Comparison of ENCODE assay signal across 8 cellular contexts in genomic region chr4:152535903-152536544, GRCh38. TPM values are rescaled to one million over a fixed set of nuclear protein-coding genes. Genes with fewer than 3 reads are reported as not detected.
A peak's percentile ranks its signal among the peaks of the same experiment; 100 is the strongest.
DNase-seq lines count a peak whose midpoint lies in the region; TF ChIP-seq lines count a peak whose summit lies in the region.

FBXW7 (minus strand) TSS chr4:152536092; CDS start chr4:152411803, 124,289 bp downstream.

- no peak within 1 kb of the TSS for H3K56ac ChIP-seq in H9 (ENCODE audit: insufficient read length, low read depth, low read length)

- H3T11ph ChIP-seq in H9 (ENCODE audit: low read length): no peak within 1 kb of the TSS

- WGBS in H9 (ENCODE audit: extremely low coverage, insufficient read length, low lambda C conversion rate): no CpG with 5 or more reads among the region's 63 CpGs
- WGBS in stomach, 5 donors: 0% methylated on average over 35 to 63 of the region's 63 CpGs

- H3K9ac ChIP-seq in H9 (ENCODE audit: extremely low read depth, insufficient read length, low read length): peak within 1 kb of the TSS; percentile 88
- peak within 1 kb of the TSS; percentile 86 for H3K9ac ChIP-seq in neural cell (ENCODE audit: low read length)

- no peak within 1 kb of the TSS for H2BK12ac ChIP-seq in H9 (ENCODE audit: insufficient read length, low read depth, low read length)

- TF ChIP-seq CTCF in H9 (conservative IDR thresholded peaks at IDR 0.05) (no peak), neural cell (IDR thresholded peaks at IDR 0.05; ENCODE audit: poor library complexity, severe bottlenecking) (no peak), stomach (IDR thresholded peaks at IDR 0.05) (no peak)

- H3F3A ChIP-seq in neural cell (ENCODE audit: insufficient read depth, low read length, poor library complexity, severe bottlenecking): peaks cover 6% of the 10 kb centered on the region

- peak within 1 kb of the TSS; percentile 88 for H3K4me3 ChIP-seq in MG63
- H3K4me3 ChIP-seq in neural cell (ENCODE audit: low read length): peak within 1 kb of the TSS; percentile 95
- peak within 1 kb of the TSS; percentile 91 to 99 (median 98) for H3K4me3 ChIP-seq in stomach

- no peak within 1 kb of the TSS for H2BK20ac ChIP-seq in H9 (ENCODE audit: low read depth, low read length, poor library complexity, severe bottlenecking)

- peaks cover 0 to 2% of the 10 kb centered on the region in 2 experiments; a peak in 4 of 5 replicates for H3K9me3 Mint-ChIP-seq in H9

- peak within 1 kb of the TSS; percentile 0 for H2BK5ac ChIP-seq in H9 (ENCODE audit: insufficient read length, low read length)

- intact Hi-C loops in stomach (cut with DNase I; ENCODE audit: low total_unique reads): no loop called here

- peak within 1 kb of the TSS; percentile 86 for H2BK120ac ChIP-seq in H9 (ENCODE audit: low read depth, low read length, poor library complexity, severe bottlenecking)

- H4K5ac ChIP-seq in H9 (ENCODE audit: insufficient read length, low read depth, low read length): peak within 1 kb of the TSS; percentile 34

- TF ChIP-seq POLR2A in stomach (IDR thresholded peaks at IDR 0.05): peak in 2 of 4 donors; percentile 77 to 86

- peak; percentile 98 for DNase-seq in ELR (ENCODE audit: low read depth)
- peak; percentile 99 for DNase-seq in H9
- peak; percentile 96 for DNase-seq in MG63
- peak; percentile 82 for DNase-seq in SHP77 treated with DMSO at 0.1 percent for 48 hours (lab: John Stamatoyannopoulos, UW)
- DNase-seq in activated effector memory CD4-positive, alpha-beta T cell treated with anti-CD3 and anti-CD28 coated beads, Interleukin-2, amount 50 U/mL, for 16 hours: peak; percentile 100
- peak; percentile 94 for DNase-seq in fibroblast of the conjunctiva (ENCODE audit: low read depth)
- DNase-seq in stomach: peak; percentile 99

- H4K8ac ChIP-seq in H9 (replicated peaks; ENCODE audit: insufficient read length, low read depth, low read length): peak within 1 kb of the TSS; percentile 70

- H3K4me1 ChIP-seq in H9 (ENCODE audit: insufficient read depth, low read length) (no peaks in the 10 kb centered on the region), stomach (peaks cover 17 to 62% (median 45%) of the 10 kb centered on the region in 4 donors)

- H3K27ac ChIP-seq in H9 (ENCODE audit: insufficient read length, low read depth, low read length) (peak within 1 kb of the TSS; percentile 83), neural cell (ENCODE audit: low read length) (peak within 1 kb of the TSS; percentile 94), stomach (peak within 1 kb of the TSS; percentile 96 to 98 (median 97))

- H3K36me3 ChIP-seq in MG63: no peaks in the 10 kb centered on the region; the same call in 1 of the 2 replicates
- H3K36me3 ChIP-seq in neural cell (ENCODE audit: insufficient read depth, low read length): no peaks in the 10 kb centered on the region
- H3K36me3 ChIP-seq in stomach: peaks cover 0 to 16% (median 9%) of the 10 kb centered on the region in 4 donors

- peaks cover 30 to 32% of the 10 kb centered on the region in 2 experiments for H3K4me1 Mint-ChIP-seq in H9

- H3K27me3 Mint-ChIP-seq in H9 (ENCODE audit: low read depth): no peaks in the 10 kb centered on the region

- H3K9me3 ChIP-seq in H9 (ENCODE audit: control insufficient read depth, low read depth, low read length) (no peaks in the 10 kb centered on the region), MG63 (no peaks in the 10 kb centered on the region), neural cell (ENCODE audit: low read length) (no peaks in the 10 kb centered on the region), stomach (peaks cover 0 to 4% (median 0%) of the 10 kb centered on the region in 4 donors)

- H3K27ac Mint-ChIP-seq in H9: peak within 1 kb of the TSS; percentile 94 to 98 (median 98)

- H2AFZ ChIP-seq in H9 (ENCODE audit: low read length) (no peak within 1 kb of the TSS), neural cell (ENCODE audit: low read depth, low read length) (peak within 1 kb of the TSS; percentile 97)

- peaks cover 13% of the 10 kb centered on the region for H3K23me2 ChIP-seq in H9 (ENCODE audit: insufficient read length, low read depth, low read length, poor library complexity, severe bottlenecking)

- H2BK15ac ChIP-seq in H9 (ENCODE audit: low read depth, low read length): peak within 1 kb of the TSS; percentile 73; the same call in 1 of the 2 replicates

- H3K23ac ChIP-seq in H9 (ENCODE audit: insufficient read length, low read depth, low read length): no peak within 1 kb of the TSS

- H3K79me2 ChIP-seq in H9 (ENCODE audit: insufficient read depth, low read length) (peaks cover 10% of the 10 kb centered on the region; the same call in 1 of the 2 replicates), neural cell (replicated peaks; ENCODE audit: insufficient read depth, low read length) (peaks cover 53% of the 10 kb centered on the region)

- TF ChIP-seq RAD21 in neural cell (conservative IDR thresholded peaks at IDR 0.05): peak; percentile 32

- H3K4ac ChIP-seq in H9 (ENCODE audit: low read depth, low read length): no peak within 1 kb of the TSS

- H2AK5ac ChIP-seq in H9 (ENCODE audit: insufficient read length, low read length): no peak within 1 kb of the TSS

- H3K18ac ChIP-seq in H9 (ENCODE audit: insufficient read length, low read depth, low read length): peak within 1 kb of the TSS; percentile 91

- no peaks in the 10 kb centered on the region for H3K9me2 ChIP-seq in neural cell (ENCODE audit: insufficient read depth, low read length)

- H3K4me2 ChIP-seq in H9 (ENCODE audit: insufficient read depth, insufficient read length, low read length) (peak within 1 kb of the TSS; percentile 93), neural cell (ENCODE audit: low read length) (peak within 1 kb of the TSS; percentile 81)

- H3K27me3 ChIP-seq in H9 (ENCODE audit: insufficient read depth, low read length) (no peaks in the 10 kb centered on the region), MG63 (no peaks in the 10 kb centered on the region), neural cell (ENCODE audit: insufficient read depth, low read depth, low read length) (no peaks in the 10 kb centered on the region), stomach (no peaks in the 10 kb centered on the region)

- H3K79me1 ChIP-seq in H9 (ENCODE audit: insufficient read depth, low read depth, low read length, poor library complexity, severe bottlenecking): peaks cover 4% of the 10 kb centered on the region

- H3K14ac ChIP-seq in H9 (ENCODE audit: insufficient read depth, low read length): peak within 1 kb of the TSS; percentile 91

- peak within 1 kb of the TSS; percentile 98 to 99 for H3K4me3 Mint-ChIP-seq in H9

- H3K36me3 Mint-ChIP-seq in H9 (ENCODE audit: insufficient read depth in 1 of 3, low read depth in 3 of 3): peaks cover 8 to 19% (median 17%) of the 10 kb centered on the region in 3 experiments

- no peak within 1 kb of the TSS for H4K91ac ChIP-seq in H9 (ENCODE audit: insufficient read length, low read depth, low read length)

- H4K20me1 ChIP-seq in H9 (ENCODE audit: control insufficient read depth, insufficient read depth, insufficient read length) (no peaks in the 10 kb centered on the region), neural cell (ENCODE audit: insufficient read depth) (no peaks in the 10 kb centered on the region)

- TF ChIP-seq EP300 in neural cell (conservative IDR thresholded peaks at IDR 0.05; ENCODE audit: poor library complexity, severe bottlenecking): peak; percentile 71
- TF ChIP-seq EP300 in stomach (IDR thresholded peaks at IDR 0.05): no peak

TF ChIP-seq in neural cell, 6 proteins besides CTCF, POLR2A, EP300 and RAD21:
- TF ChIP-seq MXI1 (conservative IDR thresholded peaks at IDR 0.05; ENCODE audit: poor library complexity, severe bottlenecking) (peak; percentile 73), EZH2 (IDR thresholded peaks at IDR 0.05; ENCODE audit: borderline replicate concordance, insufficient read depth, low read length, poor library complexity, severe bottlenecking) (no peak), TAF1 (IDR thresholded peaks at IDR 0.05; ENCODE audit: low read depth) (peak; percentile 78), POLR2AphosphoS5 (IDR thresholded peaks at IDR 0.05) (peak; percentile 95)
TF ChIP-seq in neural cell: peak in this region for 3.

RNA-seq across cellular contexts. Expression of gene FBXW7, which starts in this region (rescaled TPM):
- 27.1 and 29.5 TPM in 2 replicates for total RNA-seq in H9 (2021)
- 17.8 and 34.4 TPM in 2 replicates for total RNA-seq in MG63 (2014; rRNA removed; shearing (Covaris generic); ENCODE audit: low replicate concordance)
- 51.0 and 55.7 TPM in 2 replicates for polyA plus RNA-seq in neural cell
- polyA minus RNA-seq in neural cell: 182 and 221 TPM in 2 replicates
- total RNA-seq in stomach: 100 to 1,000 TPM in 2 of 5 donors, 10 to 100 TPM in 3; 15.1 to 119 (median 64.8) TPM
- 10 to 100 TPM in 1 of 3 donors, 1 to 10 TPM in 2; 8.7 to 27.5 (median 9.0) TPM for polyA plus RNA-seq in stomach

Comparison
In these comparisons a context has a peak if more than half of its experiments do, and no peak if none do; other contexts are left out.
1. Peak in every context shown above with its lines: DNase-seq, H3K4me3 ChIP-seq and H3K27ac ChIP-seq.